ENCODE assay signal across 1 cellular context in the genomic region with DNA sequence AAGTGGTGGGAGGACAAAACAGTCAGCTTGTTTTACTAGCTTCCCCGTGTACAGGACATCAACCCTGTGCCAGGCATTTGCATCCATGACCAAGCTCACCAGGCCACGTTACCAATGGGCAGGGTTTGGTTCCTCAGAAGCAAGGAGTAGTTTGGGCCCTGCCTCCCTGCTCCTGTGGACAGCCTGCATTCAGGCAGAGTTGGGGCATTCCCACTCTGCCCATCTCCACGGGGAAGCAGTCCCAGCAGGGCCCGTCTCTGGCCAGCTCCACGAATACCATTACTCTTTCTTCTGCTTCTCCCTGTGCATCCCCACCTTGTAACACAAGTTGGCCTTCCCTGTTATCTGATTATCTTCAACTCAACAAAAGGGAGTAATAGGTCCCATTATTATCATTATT.
TF ChIP-seq lines count a peak whose summit lies in the region.

No MANE protein-coding gene starts in this region.

TF ChIP-seq in HepG2, 621 proteins besides CTCF, POLR2A, EP300 and RAD21:
- TF ChIP-seq CREB1 (IDR thresholded peaks at IDR 0.05) (no peak), CREB1 (CRISPR knock-in tag; IDR thresholded peaks at IDR 0.05) (no peak), GATAD1 (CRISPR knock-in tag; IDR thresholded peaks at IDR 0.05) (no peak), HMGA1 (CRISPR knock-in tag; conservative IDR thresholded peaks at IDR 0.05) (no peak), NR2F1 (CRISPR knock-in tag; IDR thresholded peaks at IDR 0.05) (no peak), ZNF510 (CRISPR knock-in tag; IDR thresholded peaks at IDR 0.05; ENCODE audit: low read depth) (no peak), ZNF329 (CRISPR knock-in tag; IDR thresholded peaks at IDR 0.05; ENCODE audit: low read depth) (no peak), ZNF549 (CRISPR knock-in tag; IDR thresholded peaks at IDR 0.05) (no peak), ETV6 (CRISPR knock-in tag; conservative IDR thresholded peaks at IDR 0.05) (no peak), ZNF678 (CRISPR knock-in tag; IDR thresholded peaks at IDR 0.05) (no peak), SMC3 (IDR thresholded peaks at IDR 0.05; ENCODE audit: low read length) (no peak), ATM (IDR thresholded peaks at IDR 0.05; ENCODE audit: borderline replicate concordance) (no peak)
- TF ChIP-seq, protein P1, sequence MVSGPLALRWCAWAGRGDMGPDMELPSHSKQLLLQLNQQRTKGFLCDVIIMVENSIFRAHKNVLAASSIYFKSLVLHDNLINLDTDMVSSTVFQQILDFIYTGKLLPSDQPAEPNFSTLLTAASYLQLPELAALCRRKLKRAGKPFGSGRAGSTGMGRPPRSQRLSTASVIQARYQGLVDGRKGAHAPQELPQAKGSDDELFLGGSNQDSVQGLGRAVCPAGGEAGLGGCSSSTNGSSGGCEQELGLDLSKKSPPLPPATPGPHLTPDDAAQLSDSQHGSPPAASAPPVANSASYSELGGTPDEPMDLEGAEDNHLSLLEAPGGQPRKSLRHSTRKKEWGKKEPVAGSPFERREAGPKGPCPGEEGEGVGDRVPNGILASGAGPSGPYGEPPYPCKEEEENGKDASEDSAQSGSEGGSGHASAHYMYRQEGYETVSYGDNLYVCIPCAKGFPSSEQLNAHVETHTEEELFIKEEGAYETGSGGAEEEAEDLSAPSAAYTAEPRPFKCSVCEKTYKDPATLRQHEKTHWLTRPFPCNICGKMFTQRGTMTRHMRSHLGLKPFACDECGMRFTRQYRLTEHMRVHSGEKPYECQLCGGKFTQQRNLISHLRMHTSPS (CRISPR knock-in tag; IDR thresholded peaks at IDR 0.05; ENCODE audit: low read depth): no peak
